6 cellular contexts compared by ENCODE assay signal in genomic region chr2:197834771-197835170, GRCh38. TPM values are rescaled to one million over a fixed set of nuclear protein-coding genes. Genes with fewer than 3 reads are reported as not detected.
"Had no signal": no experiment of that assay in that cellular context is flagged by ENCODE, and none has a peak within 500 bp of the region (broad histone marks: within the 10 kb centered on the region; RNA-seq: fewer than 3 reads in every experiment).

No MANE protein-coding gene starts in this region.

RNA-seq across cellular contexts. Expression of gene PLCL1, which starts 30.4 kb away (rescaled TPM):
- total RNA-seq: PC-3 had no signal

RNA-seq across cellular contexts. Expression of gene BOLL, which starts 49.7 kb away (rescaled TPM):
- total RNA-seq: M059J, PC-3, Peyer's patch, Right ventricle myocardium superior, SJSA1 had no signal
- polyA plus RNA-seq: SK-N-SH had no signal
